ENCODE assay signal across 15 cellular contexts in the genomic region with DNA sequence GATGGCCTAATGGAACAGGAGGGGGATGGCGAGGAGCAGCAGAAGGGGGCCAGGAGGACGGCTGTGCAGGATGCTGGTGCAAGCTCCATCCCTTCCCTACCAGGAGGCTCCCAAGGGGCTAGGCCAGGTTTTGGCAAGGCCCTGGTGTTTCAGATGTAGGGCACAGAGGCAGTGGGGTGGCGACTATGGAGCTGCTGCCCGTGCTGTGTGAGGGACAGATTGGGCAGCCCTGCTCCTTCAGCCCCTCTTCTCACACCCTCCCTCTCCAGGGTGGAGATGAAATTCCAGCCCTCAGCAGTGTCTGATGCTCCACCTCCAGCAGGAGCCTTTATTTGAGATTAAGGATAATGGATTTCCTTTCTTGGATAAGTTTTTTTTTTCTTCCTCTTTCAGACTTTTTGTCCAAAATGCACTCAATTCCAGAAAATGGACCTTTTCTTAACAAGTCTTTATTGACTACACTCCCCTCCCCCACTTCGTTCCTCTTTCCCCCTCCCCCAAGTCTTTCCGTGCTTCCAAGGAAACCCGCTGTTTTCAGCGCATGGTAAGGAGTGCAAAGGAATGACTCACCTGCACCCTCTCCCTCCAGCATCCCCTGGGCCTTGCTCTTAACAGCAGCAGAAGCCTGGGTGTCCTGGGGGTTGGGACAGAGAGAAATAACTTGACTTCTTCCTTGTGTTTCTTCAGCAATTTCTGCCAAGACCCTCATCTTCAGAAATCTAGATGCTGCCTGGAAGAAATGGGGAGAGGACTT.
DNase-seq lines count a peak whose midpoint lies in the region; ATAC-seq and TF ChIP-seq lines count a peak whose summit lies in the region.
"Had no signal": no experiment of that assay in that cellular context is flagged by ENCODE, and none has a peak within 500 bp of the region (broad histone marks: within the 10 kb centered on the region; RNA-seq: fewer than 3 reads in every experiment).

No MANE protein-coding gene starts in this region.

- in situ Hi-C loops in brain microvascular endothelial cell (cut with HindIII; ENCODE audit: low pct_ligation_motif_present, low sequenced_read_pairs) = no loop called here

- no peaks in the 10 kb centered on the region for H3K27me3 ChIP-seq in brain microvascular endothelial cell (replicated peaks)
- H3K27me3 ChIP-seq: adrenal gland, dorsolateral prefrontal cortex had no signal

- H3K4me3 ChIP-seq in AG10803 (ENCODE audit: low read length) (no peak overlapping the region), brain microvascular endothelial cell (ENCODE audit: low read depth, low read length) (no peak overlapping the region)
- H3K4me3 ChIP-seq: adrenal gland, dorsolateral prefrontal cortex, psoas muscle had no signal

- TF ChIP-seq CTCF in AG10803 (conservative IDR thresholded peaks at IDR 0.05; ENCODE audit: low read length) (no peak), brain microvascular endothelial cell (IDR thresholded peaks at IDR 0.05; ENCODE audit: low read depth, low read length, missing control alignments) (no peak)

- DNase-seq in AG10803 (ENCODE audit: low read depth) = peak; percentile 10
- peak; percentile 53 for DNase-seq in HK-2 (ENCODE audit: unreplicated experiment)
- peak; percentile 52 for DNase-seq in brain microvascular endothelial cell
- DNase-seq in iris pigment epithelial cell (ENCODE audit: low read depth) = peak; percentile 66
- DNase-seq in NK-92 treated with Interleukin-12 subunit alpha and Interleukin-12 subunit beta, amount 100 ng/mL, for 24 hours (lab: John Stamatoyannopoulos, UW) = no peak
- no peak for DNase-seq in T-helper 9 cell
- DNase-seq in DMS79 treated with DMSO at 0.1 percent for 48 hours (lab: John Stamatoyannopoulos, UW) = no peak
- DNase-seq: adrenal gland, DMS 273 treated with DMSO at 0.1 percent for 48 hours, dorsolateral prefrontal cortex, NCI-H1436 treated with DMSO at 0.1 percent for 48 hours, NCI-H526 treated with DMSO at 0.1 percent for 48 hours, psoas muscle had no signal

- no peak overlapping the region for H3K27ac ChIP-seq in brain microvascular endothelial cell
- H3K27ac ChIP-seq: adrenal gland, psoas muscle, RWPE1 had no signal

- H3K36me3 ChIP-seq in brain microvascular endothelial cell (replicated peaks) = no peaks in the 10 kb centered on the region
- H3K36me3 ChIP-seq: adrenal gland had no signal

- ATAC-seq in GM21515 (IDR thresholded peaks at IDR 0.05; ENCODE audit: unreplicated experiment) = no peak
- ATAC-seq: psoas muscle had no signal

Comparison
In these comparisons a context has a peak if more than half of its experiments do, and no peak if none do; other contexts are left out.
1. DNase-seq: peak in AG10803 (single experiment), HK-2 (single experiment), brain microvascular endothelial cell (single experiment) and iris pigment epithelial cell (single experiment); none in NK-92 treated with Interleukin-12 subunit alpha and Interleukin-12 subunit beta, amount 100 ng/mL, for 24 hours (single experiment), T-helper 9 cell (single experiment) and DMS79 treated with DMSO at 0.1 percent for 48 hours (single experiment).